In genomic region chr7:112521942-112522341, GRCh38 we compare ENCODE assay signal across 9 cellular contexts. TPM values are rescaled to one million over a fixed set of nuclear protein-coding genes. Genes with fewer than 3 reads are reported as not detected.
"Had no signal": no experiment of that assay in that cellular context is flagged by ENCODE, and none has a peak within 500 bp of the region (broad histone marks: within the 10 kb centered on the region; RNA-seq: fewer than 3 reads in every experiment).

No MANE protein-coding gene starts in this region.

- H3K27ac ChIP-seq: GM23248, HL-60 had no signal

- H3K9ac ChIP-seq: GM23248 had no signal

- H3K9me3 ChIP-seq: HAP-1 had no signal

- H2AFZ ChIP-seq: GM23248 had no signal

- ATAC-seq: HCT116 had no signal

- H3K4me3 ChIP-seq: GM23248, HAP-1 had no signal

- H3K36me3 ChIP-seq: HAP-1 had no signal

- H3K4me1 ChIP-seq: HAP-1 had no signal

- DNase-seq: GM23248, GOT3, H7, HFFc6, IMR-90 had no signal

RNA-seq across cellular contexts. Expression of gene LSMEM1, which starts 41.2 kb away (rescaled TPM):
- total RNA-seq: GM23248, H4, IMR-90 had no signal
